15 cellular contexts compared by ENCODE assay signal in the genomic region with DNA sequence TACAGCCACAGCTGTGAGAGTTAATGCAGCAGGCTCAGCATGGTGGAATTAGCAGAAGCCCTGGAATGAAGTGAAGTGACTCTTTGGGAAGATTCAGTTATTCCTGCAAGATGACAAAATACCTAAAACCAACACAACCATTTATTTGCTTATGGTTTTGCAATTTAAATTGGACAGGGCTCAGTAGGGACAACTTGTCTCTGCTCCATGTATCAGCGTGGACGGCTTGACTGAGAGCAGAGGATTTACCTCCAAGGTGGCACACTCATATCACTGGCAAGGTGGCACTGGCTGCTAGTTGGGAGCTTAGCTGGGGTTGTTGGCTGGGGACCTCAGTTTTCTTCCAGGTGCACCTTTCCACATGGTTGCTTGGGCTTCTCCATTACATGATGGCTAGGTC. TPM values are rescaled to one million over a fixed set of nuclear protein-coding genes. Genes with fewer than 3 reads are reported as not detected.
DNase-seq lines count a peak whose midpoint lies in the region; ATAC-seq lines count a peak whose summit lies in the region.
"Had no signal": no experiment of that assay in that cellular context is flagged by ENCODE, and none has a peak within 500 bp of the region (broad histone marks: within the 10 kb centered on the region; RNA-seq: fewer than 3 reads in every experiment).

No MANE protein-coding gene starts in this region.

- WGBS in mesendoderm (ENCODE audit: extremely low coverage, insufficient coverage, low lambda C conversion rate), result no CpG with 5 or more reads among the region's 2 CpGs
- no CpG with 5 or more reads among the region's 2 CpGs for WGBS in trophoblast cell (ENCODE audit: extremely low coverage, insufficient coverage, insufficient read length)

- H3K4ac ChIP-seq in mesendoderm (ENCODE audit: low read depth, low read length) (no peak overlapping the region), trophoblast cell (ENCODE audit: low read depth, low read length) (no peak overlapping the region)

- H3K23ac ChIP-seq in mesendoderm (ENCODE audit: low read length) (no peak overlapping the region), trophoblast cell (ENCODE audit: low read length) (no peak overlapping the region)

- H4K91ac ChIP-seq in trophoblast cell (ENCODE audit: low read depth, low read length), result no peak overlapping the region

- no peak overlapping the region for H3K4me3 ChIP-seq in mesendoderm (ENCODE audit: low read length)
- H3K4me3 ChIP-seq in trophoblast cell (ENCODE audit: low read depth, low read length), result no peak overlapping the region
- H3K4me3 ChIP-seq: GM23338 had no signal

- H2BK120ac ChIP-seq in mesendoderm (ENCODE audit: low read depth, low read length), result no peak overlapping the region
- no peak overlapping the region for H2BK120ac ChIP-seq in trophoblast cell (ENCODE audit: insufficient read depth, low read length, poor library complexity)

- H4K12ac ChIP-seq in trophoblast cell (ENCODE audit: low read depth, low read length), result no peak overlapping the region

- no peak overlapping the region for H2BK12ac ChIP-seq in trophoblast cell (ENCODE audit: low read length)

- H3K18ac ChIP-seq in mesendoderm (ENCODE audit: low read length) (no peak overlapping the region), trophoblast cell (ENCODE audit: low read length) (no peak overlapping the region)

- ATAC-seq in left ventricle myocardium superior (peak; percentile 19), left cardiac atrium (no peak)
- ATAC-seq: GM23338 had no signal

- H2AFZ ChIP-seq in trophoblast cell (ENCODE audit: insufficient read depth, low read length, poor library complexity), result no peak overlapping the region
- H2AFZ ChIP-seq: GM23338 had no signal

- H4K5ac ChIP-seq in mesendoderm (ENCODE audit: low read length), result no peak overlapping the region

- H3K9me3 ChIP-seq in trophoblast cell (ENCODE audit: insufficient read depth, low read depth, low read length), result peaks cover 2% of the 10 kb centered on the region
- H3K9me3 ChIP-seq: BE2C had no signal

- H3K79me2 ChIP-seq in mesendoderm (ENCODE audit: control insufficient read depth, insufficient read depth, low read length) (no peaks in the 10 kb centered on the region), trophoblast cell (ENCODE audit: control insufficient read depth, insufficient read depth, low read length, poor library complexity) (no peaks in the 10 kb centered on the region)

- H3K9ac ChIP-seq in mesendoderm (ENCODE audit: low read length), result no peak overlapping the region
- H3K9ac ChIP-seq in trophoblast cell (ENCODE audit: low read length), result no peak overlapping the region

- H2AK5ac ChIP-seq in mesendoderm (ENCODE audit: low read length) (no peak overlapping the region), trophoblast cell (ENCODE audit: low read length) (no peak overlapping the region)

- H2BK5ac ChIP-seq in mesendoderm (ENCODE audit: low read length), result no peak overlapping the region
- H2BK5ac ChIP-seq in trophoblast cell (ENCODE audit: low read depth, low read length, poor library complexity), result no peak overlapping the region

- H3K27ac ChIP-seq in mesendoderm (ENCODE audit: low read depth, low read length) (peak overlapping the region; percentile 11), trophoblast cell (ENCODE audit: low read depth, low read length) (no peak overlapping the region)

- H3K36me3 ChIP-seq in mesendoderm (ENCODE audit: control insufficient read depth, insufficient read depth, low read length) (no peaks in the 10 kb centered on the region), trophoblast cell (ENCODE audit: control insufficient read depth in 1 of 2, insufficient read depth in 2 of 2, low read length in 2 of 2) (no peaks in the 10 kb centered on the region)
- H3K36me3 ChIP-seq: BE2C had no signal

- no peaks in the 10 kb centered on the region for H3K4me1 ChIP-seq in mesendoderm (ENCODE audit: control insufficient read depth, low read depth, low read length)
- peaks cover 0 to 3% of the 10 kb centered on the region in 2 experiments for H3K4me1 ChIP-seq in trophoblast cell (ENCODE audit: control insufficient read depth in 1 of 2, insufficient read depth in 2 of 2, low read length in 2 of 2)
- H3K4me1 ChIP-seq: BE2C had no signal

- H4K8ac ChIP-seq in mesendoderm (ENCODE audit: low read depth, low read length) (no peak overlapping the region), trophoblast cell (ENCODE audit: low read depth, low read length) (no peak overlapping the region)

- H3K56ac ChIP-seq in mesendoderm (ENCODE audit: low read length), result no peak overlapping the region

- DNase-seq in left ventricle myocardium superior (no peak), left cardiac atrium (no peak), NCI-H526 treated with DMSO at 0.1 percent for 48 hours (lab: John Stamatoyannopoulos, UW) (peak; percentile 75), mesendoderm (no peak), trophoblast cell (no peak), superior temporal gyrus (ENCODE audit: extremely low spot score) (no peak)
- DNase-seq: ACHN; BE2C; C1 segment of cervical spinal cord; CD4-positive, CD25-positive, alpha-beta regulatory T cell; CD8-positive, alpha-beta memory T cell; COR-L47; DMS 273 treated with DMSO at 0.1 percent for 48 hours; HCEC 1CT had no signal

- H3K14ac ChIP-seq in trophoblast cell (ENCODE audit: low read length), result no peak overlapping the region

- H2BK15ac ChIP-seq in mesendoderm (replicated peaks; ENCODE audit: low read depth), result no peak overlapping the region

- H3K27me3 ChIP-seq in mesendoderm (ENCODE audit: insufficient read depth, low read length, poor library complexity) (no peaks in the 10 kb centered on the region), trophoblast cell (ENCODE audit: insufficient read depth, low read length) (no peaks in the 10 kb centered on the region)
- H3K27me3 ChIP-seq: BE2C had no signal

- intact Hi-C loops in left ventricle myocardium superior (cut with micrococcal nuclease), result no loop called here
- intact Hi-C loops in left cardiac atrium (cut with DNase I), result no loop called here

- H3K79me1 ChIP-seq in mesendoderm (ENCODE audit: low read length) (no peaks in the 10 kb centered on the region), trophoblast cell (ENCODE audit: low read length) (no peaks in the 10 kb centered on the region)

- H3K4me2 ChIP-seq in mesendoderm (ENCODE audit: low read length) (no peak overlapping the region), trophoblast cell (ENCODE audit: low read length) (no peak overlapping the region)
- H3K4me2 ChIP-seq: GM23338 had no signal

RNA-seq across cellular contexts. Expression of a gene that starts 58.3 kb away (rescaled TPM):
- total RNA-seq in left ventricle myocardium superior, result 72.5 TPM
- total RNA-seq in left cardiac atrium, result 100 to 1,000 TPM; 121 to 160 TPM
- polyA plus RNA-seq in mesendoderm (2013, experiment 1 of 2), result 11.8 TPM
- 11.8 TPM for polyA plus RNA-seq in mesendoderm (2013, experiment 2 of 2)
- 26.6 and 27.0 TPM in 2 replicates for polyA plus RNA-seq in trophoblast cell (2013)
- total RNA-seq: CD8-positive, alpha-beta memory T cell had no signal
- polyA plus RNA-seq: CD4-positive, CD25-positive, alpha-beta regulatory T cell; CD8-positive, alpha-beta memory T cell had no signal
